ENCODE assay signal across 21 cellular contexts in genomic region chr6:79152269-79152737, GRCh38.
DNase-seq lines count a peak whose midpoint lies in the region; ATAC-seq, FAIRE-seq and TF ChIP-seq lines count a peak whose summit lies in the region.
"Had no signal": no experiment of that assay in that cellular context is flagged by ENCODE, and none has a peak within 500 bp of the region (broad histone marks: within the 10 kb centered on the region; RNA-seq: fewer than 3 reads in every experiment).

No MANE protein-coding gene starts in this region.

- no peak overlapping the region for H2BK20ac ChIP-seq in IMR-90 (ENCODE audit: low read depth, low read length)

- no peaks in the 10 kb centered on the region for H3K36me3 Mint-ChIP-seq in chondrocyte (ENCODE audit: low read depth)
- H3K36me3 Mint-ChIP-seq: activated CD4-positive, alpha-beta memory T cell treated with anti-CD3 and anti-CD28 coated beads for 36 hours; activated naive CD4-positive, alpha-beta T cell treated with anti-CD3 and anti-CD28 coated beads, Interleukin-2, amount 50 U/mL, for 24 hours had no signal

- peaks cover 3% of the 10 kb centered on the region for H3K27me3 Mint-ChIP-seq in chondrocyte (ENCODE audit: low read depth)

- no peak for TF ChIP-seq POLR2A in IMR-90 (IDR thresholded peaks at IDR 0.05; ENCODE audit: low read depth, low read length)

- no peaks in the 10 kb centered on the region for H3K27me3 ChIP-seq in IMR-90 (ENCODE audit: control insufficient read depth, insufficient read depth, low read length)
- H3K27me3 ChIP-seq: BLaER1 treated with 17β-estradiol and CSF1 and Interleukin-3, amounts not matched to agents 10 nM and 100 nM; heart right ventricle; pancreas; testis had no signal

- no peaks in the 10 kb centered on the region for H3K4me1 Mint-ChIP-seq in chondrocyte (ENCODE audit: low read depth)
- H3K4me1 Mint-ChIP-seq: activated naive CD4-positive, alpha-beta T cell treated with anti-CD3 and anti-CD28 coated beads, Interleukin-2, amount 50 U/mL, for 24 hours had no signal

- in situ Hi-C loops in IMR-90 (cut with MboI; ENCODE audit: low sequenced_read_pairs): no loop called here

- no peak overlapping the region for H4K91ac ChIP-seq in IMR-90 (ENCODE audit: insufficient read depth, low read depth, low read length)

- H2AFZ ChIP-seq in IMR-90 (replicated peaks; ENCODE audit: low read length, poor library complexity): peak overlapping the region; percentile 63

- no peak for FAIRE-seq in frontal cortex (lab: Jason Lieb, UNC)
- FAIRE-seq: HTR-8/SVneo, pancreas, small intestine had no signal

- no peak overlapping the region for H3K4me3 Mint-ChIP-seq in chondrocyte (ENCODE audit: unreplicated experiment)
- H3K4me3 Mint-ChIP-seq: activated CD4-positive, alpha-beta memory T cell treated with anti-CD3 and anti-CD28 coated beads for 36 hours; activated naive CD4-positive, alpha-beta T cell treated with anti-CD3 and anti-CD28 coated beads, Interleukin-2, amount 50 U/mL, for 24 hours had no signal

- H3K9me1 ChIP-seq in IMR-90 (ENCODE audit: insufficient read depth, low read length): no peaks in the 10 kb centered on the region

- BruUV-seq in IMR-90 (replicated peaks; lab: Mats Ljungman, UMichigan): no TSS peak

- POLR2A ChIA-PET in IMR-90 (lab: Charles Lee; ENCODE audit: unreplicated experiment): no interaction called here

- DNase-seq in IMR-90 (no peak), choroid plexus epithelial cell (ENCODE audit: low read depth) (peak; percentile 44), islet precursor cell (peak; percentile 66), frontal cortex (ENCODE audit: low spot score in 2 of 2) (no peak), cerebellar nuclear complex (lab: John Stamatoyannopoulos, UW) (no peak), chondrocyte (ENCODE audit: low spot score) (no peak)
- DNase-seq: activated CD4-positive, alpha-beta memory T cell treated with anti-CD3 and anti-CD28 coated beads for 36 hours; activated T-cell treated with anti-CD3 and anti-CD28 coated beads, Interleukin-2, amount 50 U/mL, for 1 hour; DMS 273 treated with DMSO at 0.1 percent for 48 hours; heart right ventricle; left colon; NCI-H187 treated with DMSO at 0.1 percent for 48 hours; pancreas; small intestine; T-helper 1 cell; testis had no signal

- H3K23ac ChIP-seq in IMR-90 (ENCODE audit: low read depth, low read length): no peak overlapping the region

- no peak overlapping the region for H2BK5ac ChIP-seq in IMR-90 (ENCODE audit: low read depth, low read length, poor library complexity, severe bottlenecking)

- TF ChIP-seq CTCF in IMR-90 (conservative IDR thresholded peaks at IDR 0.05; ENCODE audit: low read depth, low read length): no peak
- TF ChIP-seq CTCF in choroid plexus epithelial cell (conservative IDR thresholded peaks at IDR 0.05; ENCODE audit: low read depth, low read length): no peak
- TF ChIP-seq CTCF in chondrocyte (IDR thresholded peaks at IDR 0.05): no peak

- no peak overlapping the region for H3K4ac ChIP-seq in IMR-90 (ENCODE audit: low read depth, low read length)

- WGBS in IMR-90 (ENCODE audit: extremely low coverage in 2 of 2, insufficient read length in 1 of 2), 2 experiments: no CpG with 5 or more reads among the region's 5 CpGs

- H4K8ac ChIP-seq in IMR-90 (ENCODE audit: low read depth in 2 of 2, low read length in 2 of 2): no peak overlapping the region

- dilution Hi-C loops in IMR-90 (cut with HindIII; ENCODE audit: low sequenced_read_pairs, unreplicated experiment): no loop called here

- no peak overlapping the region for H2AK9ac ChIP-seq in IMR-90 (replicated peaks; ENCODE audit: low read depth, low read length, poor library complexity)

- H3K4me3 ChIP-seq in IMR-90 (ENCODE audit: insufficient read depth, low read depth, low read length) (no peak overlapping the region), choroid plexus epithelial cell (ENCODE audit: low read depth, low read length) (no peak overlapping the region)
- H3K4me3 ChIP-seq: BLaER1 treated with 17β-estradiol and CSF1 and Interleukin-3, amounts not matched to agents 10 nM and 100 nM; heart right ventricle; pancreas; testis had no signal

- H3K36me3 ChIP-seq in IMR-90 (ENCODE audit: control insufficient read depth, insufficient read depth, low read length): no peaks in the 10 kb centered on the region
- H3K36me3 ChIP-seq: BLaER1 treated with 17β-estradiol and CSF1 and Interleukin-3, amounts not matched to agents 10 nM and 100 nM; heart right ventricle; pancreas had no signal

- no peak overlapping the region for H3K14ac ChIP-seq in IMR-90 (replicated peaks; ENCODE audit: low read depth, low read length)

- intact Hi-C loops in IMR-90 (cut with micrococcal nuclease): no loop called here

- H3K9me3 Mint-ChIP-seq in chondrocyte (ENCODE audit: low read depth): no peaks in the 10 kb centered on the region
- H3K9me3 Mint-ChIP-seq: activated CD4-positive, alpha-beta memory T cell treated with anti-CD3 and anti-CD28 coated beads for 36 hours; activated naive CD4-positive, alpha-beta T cell treated with anti-CD3 and anti-CD28 coated beads, Interleukin-2, amount 50 U/mL, for 24 hours had no signal

- H3K79me1 ChIP-seq in IMR-90 (ENCODE audit: low read depth in 1 of 2, low read length in 2 of 2): no peaks in the 10 kb centered on the region

- no peak overlapping the region for H2BK15ac ChIP-seq in IMR-90 (ENCODE audit: low read depth, low read length)

- H3K27ac Mint-ChIP-seq in chondrocyte (ENCODE audit: unreplicated experiment): no peak overlapping the region
- H3K27ac Mint-ChIP-seq: activated CD4-positive, alpha-beta memory T cell treated with anti-CD3 and anti-CD28 coated beads for 36 hours; activated naive CD4-positive, alpha-beta T cell treated with anti-CD3 and anti-CD28 coated beads, Interleukin-2, amount 50 U/mL, for 24 hours had no signal

- H3K27ac ChIP-seq in IMR-90 (ENCODE audit: insufficient read depth, low read length): no peak overlapping the region
- H3K27ac ChIP-seq: BLaER1 treated with 17β-estradiol and CSF1 and Interleukin-3, amounts not matched to agents 10 nM and 100 nM; heart right ventricle; pancreas; testis; VCaP had no signal

- H3K9ac ChIP-seq in IMR-90 (ENCODE audit: low read depth, low read length): no peak overlapping the region
- H3K9ac ChIP-seq: BLaER1 treated with 17β-estradiol and CSF1 and Interleukin-3, amounts not matched to agents 10 nM and 100 nM had no signal

- no peaks in the 10 kb centered on the region for H3K9me3 ChIP-seq in IMR-90 (ENCODE audit: control insufficient read depth, insufficient read depth, low read length)
- H3K9me3 ChIP-seq: BLaER1 treated with 17β-estradiol and CSF1 and Interleukin-3, amounts not matched to agents 10 nM and 100 nM; heart right ventricle; pancreas; testis had no signal

- no peak overlapping the region for H3K18ac ChIP-seq in IMR-90 (ENCODE audit: low read depth, low read length)

- H4K5ac ChIP-seq in IMR-90 (ENCODE audit: low read depth, low read length): no peak overlapping the region

- H3K56ac ChIP-seq in IMR-90 (ENCODE audit: extremely low read depth, insufficient read depth, low read length): no peak overlapping the region

- H2AK5ac ChIP-seq in IMR-90 (ENCODE audit: low read depth, low read length): no peak overlapping the region

- CTCF ChIA-PET in IMR-90 (lab: Yijun Ruan, JAX): no interaction called here

- TF ChIP-seq RAD21 in IMR-90 (IDR thresholded peaks at IDR 0.05; ENCODE audit: low read length): no peak

- H3K4me1 ChIP-seq in IMR-90 (ENCODE audit: control insufficient read depth, insufficient read depth, low read length): no peaks in the 10 kb centered on the region
- H3K4me1 ChIP-seq: BLaER1 treated with 17β-estradiol and CSF1 and Interleukin-3, amounts not matched to agents 10 nM and 100 nM; testis had no signal

- H2BK120ac ChIP-seq in IMR-90 (ENCODE audit: low read depth, low read length): no peak overlapping the region

- no peak overlapping the region for H3K4me2 ChIP-seq in IMR-90 (ENCODE audit: low read depth, low read length)
- H3K4me2 ChIP-seq: BLaER1 treated with 17β-estradiol and CSF1 and Interleukin-3, amounts not matched to agents 10 nM and 100 nM had no signal

- no peaks in the 10 kb centered on the region for H4K20me1 ChIP-seq in IMR-90 (ENCODE audit: insufficient read depth, low read length)
- H4K20me1 ChIP-seq: BLaER1 treated with 17β-estradiol and CSF1 and Interleukin-3, amounts not matched to agents 10 nM and 100 nM had no signal

- ATAC-seq in IMR-90 (ENCODE audit: low read depth) (no peak), HG03108 (IDR thresholded peaks at IDR 0.05; ENCODE audit: unreplicated experiment) (no peak)
- ATAC-seq: heart right ventricle, left colon, pancreas had no signal

TF ChIP-seq in IMR-90, 13 proteins besides CTCF, POLR2A, EP300 and RAD21:
- TF ChIP-seq SMC3 (IDR thresholded peaks at IDR 0.05; ENCODE audit: low read depth, low read length) (no peak), CEBPB (IDR thresholded peaks at IDR 0.05; ENCODE audit: low read depth, low read length) (no peak), NFE2L2 (IDR thresholded peaks at IDR 0.05; ENCODE audit: low read depth, low read length) (no peak), ELK1 (IDR thresholded peaks at IDR 0.05; ENCODE audit: borderline replicate concordance, low read depth, low read length) (no peak), BHLHE40 (IDR thresholded peaks at IDR 0.05; ENCODE audit: low read depth, low read length) (no peak), MAFK (IDR thresholded peaks at IDR 0.05; ENCODE audit: low read depth, low read length) (no peak)

Comparison
In these comparisons a context has a peak if more than half of its experiments do, and no peak if none do; other contexts are left out.
1. DNase-seq: peak in choroid plexus epithelial cell (single experiment) and islet precursor cell (single experiment); none in IMR-90 (single experiment), frontal cortex (0 of 2), cerebellar nuclear complex (0 of 2) and chondrocyte (single experiment).